ENCODE assay signal across 9 cellular contexts in genomic region chr4:24912252-24913098, GRCh38. TPM values are rescaled to one million over a fixed set of nuclear protein-coding genes. Genes with fewer than 3 reads are reported as not detected.
DNase-seq lines count a peak whose midpoint lies in the region; ATAC-seq and TF ChIP-seq lines count a peak whose summit lies in the region.
"Had no signal": no experiment of that assay in that cellular context is flagged by ENCODE, and none has a peak within 500 bp of the region (broad histone marks: within the 10 kb centered on the region; RNA-seq: fewer than 3 reads in every experiment).

Gene CCDC149, minus strand, starts transcription at chr4:24913042. Its CDS starts 178 bp downstream, at chr4:24912864.

- peaks cover 34% of the 10 kb centered on the region for H3K36me3 Mint-ChIP-seq in mesothelial cell of epicardium

- peak in 2 of 3 experiments; percentile 5 to 10 for TF ChIP-seq CTCF in esophagus muscularis mucosa (IDR thresholded peaks at IDR 0.05)
- no peak for TF ChIP-seq CTCF in mesothelial cell of epicardium (IDR thresholded peaks at IDR 0.05; ENCODE audit: unreplicated experiment)
- TF ChIP-seq CTCF in thyroid gland (IDR thresholded peaks at IDR 0.05): peak in 1 of 6 experiments; percentile 21

- H3K4me3 ChIP-seq in esophagus muscularis mucosa: peak within 1 kb of the TSS; percentile 68 to 90 (median 74)
- peak within 1 kb of the TSS; percentile 24 to 51 (median 50) for H3K4me3 ChIP-seq in thyroid gland (replicated peaks in 1 of 3)

- peak; percentile 79 for DNase-seq in ELF-1 (ENCODE audit: low read depth, low spot score)
- peak; percentile 69 for DNase-seq in NCI-H1092 (lab: John Stamatoyannopoulos, UW)
- DNase-seq in SW480 (ENCODE audit: low spot score): peak; percentile 50
- DNase-seq in esophagus muscularis mucosa (ENCODE audit: extremely low spot score): no peak
- peak; percentile 42 to 71 for DNase-seq in mesothelial cell of epicardium (ENCODE audit: low spot score in 2 of 2, unreplicated experiment in 2 of 2)
- peak; percentile 94 to 95 for DNase-seq in thyroid gland

- H3K4me1 Mint-ChIP-seq in mesothelial cell of epicardium: peaks cover 17% of the 10 kb centered on the region

- peak within 1 kb of the TSS; percentile 93 for H3K27ac Mint-ChIP-seq in mesothelial cell of epicardium

- TF ChIP-seq POLR2A in esophagus muscularis mucosa (IDR thresholded peaks at IDR 0.05; ENCODE audit: low read depth) (no peak), thyroid gland (IDR thresholded peaks at IDR 0.05) (peak; percentile 50 to 96)

- H3K27me3 Mint-ChIP-seq in mesothelial cell of epicardium (ENCODE audit: low read depth): no peaks in the 10 kb centered on the region

- peaks cover 12 to 34% (median 26%) of the 10 kb centered on the region in 4 donors for H3K36me3 ChIP-seq in esophagus muscularis mucosa
- peaks cover 7 to 13% of the 10 kb centered on the region in 2 donors for H3K36me3 ChIP-seq in thyroid gland

- WGBS in esophagus muscularis mucosa: 11% methylated on average over 17 of the region's 88 CpGs
- 15 to 26% methylated on average over 11 to 13 of the region's 88 CpGs for WGBS in thyroid gland, 2 donors

- H3K9me3 Mint-ChIP-seq in mesothelial cell of epicardium: peaks cover 22% of the 10 kb centered on the region

- no peaks in the 10 kb centered on the region for H3K27me3 ChIP-seq in esophagus muscularis mucosa
- H3K27me3 ChIP-seq in thyroid gland: no peaks in the 10 kb centered on the region

- H3K4me3 Mint-ChIP-seq in mesothelial cell of epicardium: peak within 1 kb of the TSS; percentile 80

- peak within 1 kb of the TSS; percentile 90 to 92 (median 92) for H3K27ac ChIP-seq in esophagus muscularis mucosa (replicated peaks in 1 of 4)
- peak within 1 kb of the TSS; percentile 86 to 90 (median 90) for H3K27ac ChIP-seq in thyroid gland

- ATAC-seq in GM21423 (IDR thresholded peaks at IDR 0.05; ENCODE audit: unreplicated experiment) (no peak), GM19463 (IDR thresholded peaks at IDR 0.05; ENCODE audit: unreplicated experiment) (no peak)

- H3K9me3 ChIP-seq in esophagus muscularis mucosa (peaks cover 0 to 5% (median 0%) of the 10 kb centered on the region in 4 donors), thyroid gland (no peaks in the 10 kb centered on the region)

- TF ChIP-seq EP300 in esophagus muscularis mucosa (IDR thresholded peaks at IDR 0.05): no peak

- H3K4me1 ChIP-seq in esophagus muscularis mucosa: peaks cover 6 to 37% (median 25%) of the 10 kb centered on the region in 4 donors
- H3K4me1 ChIP-seq in thyroid gland: peaks cover 13 to 15% of the 10 kb centered on the region in 2 donors

- intact Hi-C loops in esophagus muscularis mucosa (cut with DNase I) (loop anchor here (5.0 to 10.0 kb wide), 4 partner anchors 65 to 328 kb away; partner anchors contain the start of genes DHX15 and SOD3), thyroid gland (cut with DNase I) (loop anchor here (5.0 to 10.0 kb wide), 2 partner anchors 65 to 118 kb away; partner anchors contain the start of gene SOD3)

RNA-seq across cellular contexts. Expression of gene CCDC149, which starts in this region (rescaled TPM):
- 10 to 100 TPM; 21.0 to 37.9 (median 34.0) TPM for total RNA-seq in esophagus muscularis mucosa
- 15.3 to 17.6 TPM (median 16.2 TPM) in 3 replicates for total RNA-seq in mesothelial cell of epicardium
- 10 to 100 TPM; 19.3 to 29.2 (median 21.8) TPM for total RNA-seq in thyroid gland
- total RNA-seq: T-helper 1 cell treated with Interleukin-12 subunit alpha and Interleukin-12 subunit beta and Interleukin-4 antibody, amounts not matched to agents 30 ng/mL and 1 ng/mL, for 36 hours had no signal
